9 cellular contexts compared by ENCODE assay signal in genomic region chr22:18031670-18032454, GRCh38. TPM values are rescaled to one million over a fixed set of nuclear protein-coding genes. Genes with fewer than 3 reads are reported as not detected.
DNase-seq lines count a peak whose midpoint lies in the region; ATAC-seq and TF ChIP-seq lines count a peak whose summit lies in the region.
"Had no signal": no experiment of that assay in that cellular context is flagged by ENCODE, and none has a peak within 500 bp of the region (broad histone marks: within the 10 kb centered on the region; RNA-seq: fewer than 3 reads in every experiment).

No MANE protein-coding gene starts in this region.

- peak; percentile 61 for DNase-seq in DMS153 treated with DMSO at 0.1 percent for 48 hours (lab: John Stamatoyannopoulos, UW; ENCODE audit: unreplicated experiment)
- DNase-seq in NCI-H446 (lab: John Stamatoyannopoulos, UW), result peak; percentile 66 to 91
- DNase-seq in dorsolateral prefrontal cortex, result peak in 7 of 10 donors; percentile 18 to 78 (median 59)
- DNase-seq in posterior vena cava (ENCODE audit: low spot score), result peak; percentile 70
- DNase-seq in T-helper 17 cell, result no peak
- no peak for DNase-seq in progenitor cell of endocrine pancreas (ENCODE audit: low spot score, unreplicated experiment)
- no peak for DNase-seq in endothelial cell (ENCODE audit: low spot score)

- no peak overlapping the region for H3K4me3 Mint-ChIP-seq in T-helper 17 cell
- no peak overlapping the region for H3K4me3 Mint-ChIP-seq in progenitor cell of endocrine pancreas (ENCODE audit: low read depth)
- no peak overlapping the region for H3K4me3 Mint-ChIP-seq in endothelial cell (ENCODE audit: unreplicated experiment)

- peak overlapping the region in 44 of 59 donors; percentile 1 to 81 (median 54) for H3K27ac ChIP-seq in dorsolateral prefrontal cortex

- ATAC-seq in T-helper 17 cell (no peak), HG02970 (IDR thresholded peaks at IDR 0.05; ENCODE audit: low FRiP score, unreplicated experiment) (no peak)
- ATAC-seq: activated naive CD4-positive, alpha-beta T cell treated with anti-CD3 and anti-CD28 coated beads, Interleukin-2, amount 50 U/mL, for 72 hours had no signal

- H3K36me3 Mint-ChIP-seq in T-helper 17 cell (ENCODE audit: low read depth) (peaks cover 4% of the 10 kb centered on the region), progenitor cell of endocrine pancreas (ENCODE audit: insufficient read depth) (no peaks in the 10 kb centered on the region), endothelial cell (ENCODE audit: low read depth, unreplicated experiment) (no peaks in the 10 kb centered on the region)
- H3K36me3 Mint-ChIP-seq: activated naive CD4-positive, alpha-beta T cell treated with anti-CD3 and anti-CD28 coated beads, Interleukin-2, amount 50 U/mL, for 72 hours had no signal

- H3K27ac Mint-ChIP-seq in T-helper 17 cell (no peak overlapping the region), progenitor cell of endocrine pancreas (no peak overlapping the region), endothelial cell (ENCODE audit: unreplicated experiment) (no peak overlapping the region)
- H3K27ac Mint-ChIP-seq: activated naive CD4-positive, alpha-beta T cell treated with anti-CD3 and anti-CD28 coated beads, Interleukin-2, amount 50 U/mL, for 72 hours had no signal

- H3K27me3 ChIP-seq in dorsolateral prefrontal cortex, result no peaks in the 10 kb centered on the region

- peaks cover 53% of the 10 kb centered on the region for H3K27me3 Mint-ChIP-seq in T-helper 17 cell
- peaks cover 25% of the 10 kb centered on the region for H3K27me3 Mint-ChIP-seq in progenitor cell of endocrine pancreas
- H3K27me3 Mint-ChIP-seq in endothelial cell (ENCODE audit: unreplicated experiment), result peaks cover 2% of the 10 kb centered on the region

- TF ChIP-seq CTCF in dorsolateral prefrontal cortex (IDR thresholded peaks at IDR 0.05 in 54 of 56, conservative IDR thresholded peaks at IDR 0.05 in 2 of 56; ENCODE audit: low read depth in 1 of 56, partially characterized antibody in 56 of 56) (no peak), progenitor cell of endocrine pancreas (IDR thresholded peaks at IDR 0.05; ENCODE audit: unreplicated experiment) (no peak), endothelial cell (IDR thresholded peaks at IDR 0.05; ENCODE audit: unreplicated experiment) (no peak)

- no peaks in the 10 kb centered on the region for H3K9me3 ChIP-seq in T-helper 17 cell (ENCODE audit: control insufficient read depth, low read length, poor library complexity, severe bottlenecking)

- peaks cover 4% of the 10 kb centered on the region for H3K4me1 Mint-ChIP-seq in T-helper 17 cell
- no peaks in the 10 kb centered on the region for H3K4me1 Mint-ChIP-seq in progenitor cell of endocrine pancreas (ENCODE audit: low read depth)
- H3K4me1 Mint-ChIP-seq in endothelial cell (ENCODE audit: unreplicated experiment), result peaks cover 5% of the 10 kb centered on the region

- H3K4me3 ChIP-seq in dorsolateral prefrontal cortex, result no peak overlapping the region

- intact Hi-C loops in dorsolateral prefrontal cortex (cut with DNase I), result loop anchor here in 1 of 2 donors (10.0 kb wide), 1 partner anchor 287 kb away; no protein-coding TSS in a partner anchor
- intact Hi-C loops in posterior vena cava (cut with DNase I), result no loop called here

- H3K9me3 Mint-ChIP-seq in progenitor cell of endocrine pancreas (ENCODE audit: low read depth) (no peaks in the 10 kb centered on the region), endothelial cell (ENCODE audit: unreplicated experiment) (no peaks in the 10 kb centered on the region)
- H3K9me3 Mint-ChIP-seq: activated naive CD4-positive, alpha-beta T cell treated with anti-CD3 and anti-CD28 coated beads, Interleukin-2, amount 50 U/mL, for 72 hours had no signal

RNA-seq across cellular contexts. Expression of gene MICAL3, which starts 7.5 kb away (rescaled TPM):
- total RNA-seq in dorsolateral prefrontal cortex (100 to 1,000 TPM; 126 to 274 (median 183) TPM), posterior vena cava (100 to 1,000 TPM; 106 to 114 TPM), T-helper 17 cell (10 to 100 TPM; 28.9 to 37.0 TPM), progenitor cell of endocrine pancreas (54.8 and 59.9 TPM in 2 replicates), endothelial cell (ENCODE audit: unreplicated experiment) (54.3 TPM)

RNA-seq across cellular contexts. Expression of gene PEX26, which starts 45.9 kb away (rescaled TPM):
- total RNA-seq in dorsolateral prefrontal cortex (10 to 100 TPM; 40.8 to 77.7 (median 61.3) TPM), posterior vena cava (10 to 100 TPM; 25.5 to 28.5 TPM), T-helper 17 cell (10 to 100 TPM; 28.4 to 37.3 TPM), progenitor cell of endocrine pancreas (46.1 and 50.1 TPM in 2 replicates), endothelial cell (ENCODE audit: unreplicated experiment) (49.7 TPM)

Comparison
In these comparisons a context has a peak if more than half of its experiments do, and no peak if none do; other contexts are left out.
1. DNase-seq: peak in DMS153 treated with DMSO at 0.1 percent for 48 hours (single experiment), NCI-H446 (2 of 2), dorsolateral prefrontal cortex (7 of 10) and posterior vena cava (single experiment); none in T-helper 17 cell (0 of 3), progenitor cell of endocrine pancreas (single experiment) and endothelial cell (single experiment).